Comparison of ENCODE assay signal across 15 cellular contexts in genomic region chr11:44743326-44743725, GRCh38.
"Had no signal": no experiment of that assay in that cellular context is flagged by ENCODE, and none has a peak within 500 bp of the region (broad histone marks: within the 10 kb centered on the region; RNA-seq: fewer than 3 reads in every experiment).

No MANE protein-coding gene starts in this region.

- H3K4me3 Mint-ChIP-seq: activated CD4-positive, alpha-beta T cell treated with anti-CD3 and anti-CD28 coated beads, Interleukin-2, amount 10 ng/mL, durations not matched to agents 24 days and 14 days; activated naive CD4-positive, alpha-beta T cell treated with anti-CD3 and anti-CD28 coated beads, Interleukin-2, amount 50 U/mL, for 24 hours; dendritic cell treated with granulocyte-macrophage colony-stimulating factor and Interleukin-4, amounts not matched to agents 40 ng/mL and 50 ng/mL, for 4 days; effector memory CD8-positive, alpha-beta T cell; memory B cell; neural progenitor cell; stimulated activated naive B cell treated with anti-CD40 and anti-IgM and Interleukin-4, amounts not matched to agents 10 μg/mL and 1 μg/mL and 100 μg/mL, for 72 hours; type B pancreatic cell had no signal

- H3K4me1 ChIP-seq: pancreas had no signal

- H3K27ac ChIP-seq: brain microvascular endothelial cell, neural progenitor cell, pancreas, SK-N-MC had no signal

- H3K27me3 ChIP-seq: neural progenitor cell, pancreas had no signal

- H3K36me3 Mint-ChIP-seq: stimulated activated naive B cell treated with anti-CD40 and anti-IgM and Interleukin-4, amounts not matched to agents 10 μg/mL and 1 μg/mL and 100 μg/mL, for 72 hours had no signal

- H3K27me3 Mint-ChIP-seq: activated CD4-positive, alpha-beta T cell treated with anti-CD3 and anti-CD28 coated beads, Interleukin-2, amount 10 ng/mL, durations not matched to agents 24 days and 14 days; activated naive CD4-positive, alpha-beta T cell treated with anti-CD3 and anti-CD28 coated beads, Interleukin-2, amount 50 U/mL, for 24 hours; type B pancreatic cell had no signal

- H3K9me3 ChIP-seq: pancreas had no signal

- DNase-seq: activated CD4-positive, alpha-beta T cell treated with anti-CD3 and anti-CD28 coated beads, Interleukin-2, amount 10 ng/mL, durations not matched to agents 24 days and 14 days; activated CD8-positive, alpha-beta memory T cell treated with anti-CD3 and anti-CD28 coated beads for 24 hours; activated effector memory CD4-positive, alpha-beta T cell treated with Interleukin-2 at 50 U/mL for 16 hours; brain microvascular endothelial cell; effector memory CD8-positive, alpha-beta T cell; stimulated activated naive B cell treated with anti-CD40 and anti-IgM and Interleukin-4, amounts not matched to agents 10 μg/mL and 1 μg/mL and 100 μg/mL, for 72 hours; substantia nigra had no signal

- H3K4me3 ChIP-seq: neural progenitor cell, pancreas, SK-N-MC, smooth muscle cell had no signal

- H3K9me3 Mint-ChIP-seq: activated CD4-positive, alpha-beta T cell treated with anti-CD3 and anti-CD28 coated beads, Interleukin-2, amount 10 ng/mL, durations not matched to agents 24 days and 14 days; activated naive CD4-positive, alpha-beta T cell treated with anti-CD3 and anti-CD28 coated beads, Interleukin-2, amount 50 U/mL, for 24 hours; dendritic cell treated with granulocyte-macrophage colony-stimulating factor and Interleukin-4, amounts not matched to agents 40 ng/mL and 50 ng/mL, for 4 days; effector memory CD8-positive, alpha-beta T cell; memory B cell; neural progenitor cell; stimulated activated naive B cell treated with anti-CD40 and anti-IgM and Interleukin-4, amounts not matched to agents 10 μg/mL and 1 μg/mL and 100 μg/mL, for 72 hours; type B pancreatic cell had no signal

- ATAC-seq: effector memory CD8-positive, alpha-beta T cell; pancreas; stimulated activated naive B cell treated with anti-CD40 and anti-IgM and Interleukin-4, amounts not matched to agents 10 μg/mL and 1 μg/mL and 100 μg/mL, for 72 hours had no signal

- H3K27ac Mint-ChIP-seq: activated CD4-positive, alpha-beta T cell treated with anti-CD3 and anti-CD28 coated beads, Interleukin-2, amount 10 ng/mL, durations not matched to agents 24 days and 14 days; dendritic cell treated with granulocyte-macrophage colony-stimulating factor and Interleukin-4, amounts not matched to agents 40 ng/mL and 50 ng/mL, for 4 days; effector memory CD8-positive, alpha-beta T cell; memory B cell; stimulated activated naive B cell treated with anti-CD40 and anti-IgM and Interleukin-4, amounts not matched to agents 10 μg/mL and 1 μg/mL and 100 μg/mL, for 72 hours; type B pancreatic cell had no signal

- H3K4me1 Mint-ChIP-seq: memory B cell; stimulated activated naive B cell treated with anti-CD40 and anti-IgM and Interleukin-4, amounts not matched to agents 10 μg/mL and 1 μg/mL and 100 μg/mL, for 72 hours had no signal

- H3K36me3 ChIP-seq: brain microvascular endothelial cell, neural progenitor cell, pancreas had no signal

- FAIRE-seq: pancreas had no signal
